Comparison of ENCODE assay signal across 1 cellular context in the genomic region with DNA sequence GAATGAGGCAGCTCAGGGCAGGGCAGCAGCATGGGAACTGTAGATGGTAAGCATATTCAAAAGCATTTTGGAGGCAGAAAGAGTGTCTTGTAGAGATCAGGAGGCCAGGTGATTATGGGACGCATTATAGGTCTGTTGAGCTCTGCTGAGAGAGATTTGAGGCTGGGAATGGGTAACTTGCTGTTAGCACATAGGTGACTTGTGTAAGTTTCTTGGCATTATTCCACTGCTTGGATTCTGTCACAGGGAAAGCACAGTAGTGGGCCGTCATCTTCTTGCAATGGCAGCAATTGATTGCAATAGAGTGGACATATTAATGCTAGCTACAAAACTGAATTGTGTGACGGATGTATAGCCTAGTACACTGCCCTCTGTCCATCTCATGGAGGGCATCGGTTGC.
TF ChIP-seq lines count a peak whose summit lies in the region.

No MANE protein-coding gene starts in this region.

TF ChIP-seq in HepG2, 621 proteins besides CTCF, POLR2A, EP300 and RAD21:
- TF ChIP-seq SMAD1 (CRISPR knock-in tag; IDR thresholded peaks at IDR 0.05; ENCODE audit: borderline replicate concordance, low read depth), result no peak
- no peak for TF ChIP-seq TEAD3 (CRISPR knock-in tag; optimal IDR thresholded peaks at IDR 0.05; ENCODE audit: borderline replicate concordance)
- no peak for TF ChIP-seq ZBTB38 (CRISPR knock-in tag; IDR thresholded peaks at IDR 0.05)
- no peak for TF ChIP-seq ZNF225 (CRISPR knock-in tag; IDR thresholded peaks at IDR 0.05)
- no peak for TF ChIP-seq BRCA1 (CRISPR knock-in tag; IDR thresholded peaks at IDR 0.05)
- TF ChIP-seq NR2F6 (IDR thresholded peaks at IDR 0.05), result no peak
- no peak for TF ChIP-seq NR2F6 (CRISPR knock-in tag; IDR thresholded peaks at IDR 0.05)
- TF ChIP-seq, protein P1, sequence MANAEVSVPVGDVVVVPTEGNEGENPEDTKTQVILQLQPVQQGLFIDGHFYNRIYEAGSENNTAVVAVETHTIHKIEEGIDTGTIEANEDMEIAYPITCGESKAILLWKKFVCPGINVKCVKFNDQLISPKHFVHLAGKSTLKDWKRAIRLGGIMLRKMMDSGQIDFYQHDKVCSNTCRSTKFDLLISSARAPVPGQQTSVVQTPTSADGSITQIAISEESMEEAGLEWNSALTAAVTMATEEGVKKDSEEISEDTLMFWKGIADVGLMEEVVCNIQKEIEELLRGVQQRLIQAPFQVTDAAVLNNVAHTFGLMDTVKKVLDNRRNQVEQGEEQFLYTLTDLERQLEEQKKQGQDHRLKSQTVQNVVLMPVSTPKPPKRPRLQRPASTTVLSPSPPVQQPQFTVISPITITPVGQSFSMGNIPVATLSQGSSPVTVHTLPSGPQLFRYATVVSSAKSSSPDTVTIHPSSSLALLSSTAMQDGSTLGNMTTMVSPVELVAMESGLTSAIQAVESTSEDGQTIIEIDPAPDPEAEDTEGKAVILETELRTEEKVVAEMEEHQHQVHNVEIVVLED (CRISPR knock-in tag; IDR thresholded peaks at IDR 0.05; ENCODE audit: borderline replicate concordance), result no peak
TF ChIP-seq in HepG2: peak in this region for 0.
